9 cellular contexts compared by ENCODE assay signal in the genomic region with DNA sequence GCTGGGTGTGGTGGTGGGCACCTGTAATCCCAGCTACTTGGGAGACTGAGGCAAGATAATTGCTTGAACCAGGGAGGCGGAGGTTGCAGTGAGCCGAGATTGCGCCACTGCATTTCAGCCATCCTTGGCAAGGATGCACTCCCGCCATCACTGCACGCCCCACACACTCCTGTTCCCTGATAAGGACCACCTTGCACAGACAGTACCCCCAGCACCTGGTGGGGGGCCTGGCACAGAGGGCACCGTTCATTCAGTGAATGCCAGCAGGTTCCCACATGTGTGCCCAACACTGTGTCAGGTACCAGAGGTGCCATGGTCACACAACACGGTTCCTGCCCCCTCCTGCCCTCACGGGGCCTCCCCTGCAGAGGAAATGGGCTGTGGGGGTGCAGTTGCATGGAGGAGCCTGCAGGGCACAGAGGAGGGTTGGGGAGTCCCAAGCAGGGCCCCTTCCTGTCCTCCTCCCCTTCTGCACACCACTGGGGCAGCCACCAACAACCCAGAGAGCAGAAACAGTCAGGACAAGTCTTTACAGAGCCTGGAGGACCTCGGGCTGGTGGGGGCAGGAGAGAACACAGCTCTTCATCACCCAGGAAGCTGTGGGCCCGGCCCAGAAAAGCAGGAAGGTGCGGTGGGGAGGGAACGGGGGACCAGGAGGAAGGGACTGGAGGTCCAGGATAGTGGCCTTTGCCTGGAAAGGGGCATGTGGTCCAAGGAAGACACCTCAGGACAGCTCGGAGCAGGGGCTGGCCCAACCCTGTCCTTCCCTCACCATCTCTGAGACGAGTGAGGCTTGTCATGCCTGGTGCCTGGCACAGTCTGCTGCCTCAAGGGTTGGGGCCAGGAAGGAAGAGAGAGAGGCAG. TPM values are rescaled to one million over a fixed set of nuclear protein-coding genes. Genes with fewer than 3 reads are reported as not detected.
DNase-seq lines count a peak whose midpoint lies in the region; ATAC-seq lines count a peak whose summit lies in the region.
"Had no signal": no experiment of that assay in that cellular context is flagged by ENCODE, and none has a peak within 500 bp of the region (broad histone marks: within the 10 kb centered on the region; RNA-seq: fewer than 3 reads in every experiment).

No MANE protein-coding gene starts in this region.

- no peaks in the 10 kb centered on the region for H3K36me3 ChIP-seq in SJCRH30

- H3K4me3 ChIP-seq in SJCRH30 = no peak overlapping the region

- DNase-seq in activated CD4-positive, CD25-positive, alpha-beta regulatory T cell treated with anti-CD3 and anti-CD28 coated beads, Interleukin-2, amount 50 U/mL, for 16 hours (ENCODE audit: low read depth, low spot score) = peak; percentile 16
- no peak for DNase-seq in activated CD4-positive, CD25-positive, alpha-beta regulatory T cell (lab: John Stamatoyannopoulos, UW)
- peak; percentile 82 for DNase-seq in activated effector memory CD4-positive, alpha-beta T cell treated with anti-CD3 and anti-CD28 coated beads, Interleukin-2, amount 50 U/mL, for 16 hours
- DNase-seq in stimulated activated CD4-positive, alpha-beta T cell treated with anti-CD3 and anti-CD28 coated beads, Interleukin-4, amount 100 ng/mL, for 48 hours (ENCODE audit: low read depth in 2 of 2) = peak; percentile 49 to 56
- DNase-seq in SJCRH30 (no peak), iPS-NIHi7 (ENCODE audit: extremely low spot score) (no peak), pons (ENCODE audit: low spot score) (no peak)

- ATAC-seq in HG03442 (IDR thresholded peaks at IDR 0.05; ENCODE audit: unreplicated experiment) = peak; percentile 70

- H3K4me1 ChIP-seq in SJCRH30 = peaks cover 12% of the 10 kb centered on the region

- no peak overlapping the region for H3K27ac ChIP-seq in SJCRH30
- H3K27ac ChIP-seq: VCaP had no signal

- no peaks in the 10 kb centered on the region for H3K9me3 ChIP-seq in SJCRH30 (replicated peaks)

- peaks cover 21% of the 10 kb centered on the region for H3K27me3 ChIP-seq in SJCRH30

RNA-seq across cellular contexts. Expression of a gene that starts 7.1 kb away (rescaled TPM):
- total RNA-seq in SJCRH30 (2014; rRNA removed; shearing (Covaris generic)) = not detected in 2 replicates

RNA-seq across cellular contexts. Expression of a gene that starts 23.1 kb away (rescaled TPM):
- total RNA-seq in SJCRH30 (2014; rRNA removed; shearing (Covaris generic)) = 0.46 and 1.0 TPM in 2 replicates

Comparison
In these comparisons a context has a peak if more than half of its experiments do, and no peak if none do; other contexts are left out.
1. DNase-seq: peak in activated CD4-positive, CD25-positive, alpha-beta regulatory T cell treated with anti-CD3 and anti-CD28 coated beads, Interleukin-2, amount 50 U/mL, for 16 hours (single experiment), activated effector memory CD4-positive, alpha-beta T cell treated with anti-CD3 and anti-CD28 coated beads, Interleukin-2, amount 50 U/mL, for 16 hours (single experiment) and stimulated activated CD4-positive, alpha-beta T cell treated with anti-CD3 and anti-CD28 coated beads, Interleukin-4, amount 100 ng/mL, for 48 hours (2 of 2); none in activated CD4-positive, CD25-positive, alpha-beta regulatory T cell (0 of 4), SJCRH30 (0 of 2), iPS-NIHi7 (single experiment) and pons (single experiment).